1 cellular context compared by ENCODE assay signal in the genomic region with DNA sequence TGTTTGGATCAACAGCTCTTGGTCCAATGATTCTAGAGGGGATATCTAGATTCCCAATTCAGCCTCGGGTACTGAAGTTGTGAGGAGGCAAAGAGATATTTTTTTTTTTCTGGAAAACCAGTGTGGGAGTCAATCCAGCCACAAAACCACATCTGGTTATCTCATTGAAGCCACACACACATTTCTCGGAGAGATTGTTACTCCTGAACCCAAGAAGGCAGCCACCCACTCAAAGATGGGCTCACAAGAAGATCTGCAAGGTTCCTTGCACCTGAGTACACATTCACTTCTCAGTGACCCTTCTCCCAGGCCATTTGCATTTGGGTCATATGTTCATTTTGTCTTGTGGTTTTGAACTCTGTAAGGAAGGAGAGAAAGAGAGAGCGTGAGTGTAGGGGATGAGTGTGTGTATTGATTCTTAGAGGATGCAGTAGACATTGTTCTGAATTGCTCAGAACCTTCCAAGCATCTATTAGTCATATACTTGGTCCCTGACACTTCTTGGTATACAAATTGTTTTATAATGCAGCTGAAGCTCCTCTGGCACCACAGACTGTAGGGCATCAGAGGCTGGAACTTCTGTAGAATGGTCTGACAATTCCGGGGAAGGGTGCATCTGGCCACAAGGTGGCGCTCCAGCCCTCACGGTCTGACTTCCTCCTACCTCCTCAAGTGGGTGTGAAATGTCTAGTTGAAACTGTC.
A peak's percentile ranks its signal among the peaks of the same experiment; 100 is the strongest.
TF ChIP-seq lines count a peak whose summit lies in the region.

No MANE protein-coding gene starts in this region.

TF ChIP-seq in K562, 482 proteins besides CTCF, POLR2A, EP300 and RAD21 (continued from another document and continues in another):
- TF ChIP-seq RNF219 (CRISPR knock-in tag; IDR thresholded peaks at IDR 0.05) (no peak), MYBL2 (IDR thresholded peaks at IDR 0.05; ENCODE audit: low read depth) (no peak), MYBL2 (CRISPR knock-in tag; IDR thresholded peaks at IDR 0.05; ENCODE audit: borderline replicate concordance) (no peak), FOXA1 (IDR thresholded peaks at IDR 0.05; ENCODE audit: borderline replicate concordance) (no peak), CAMTA2 (CRISPR knock-in tag; conservative IDR thresholded peaks at IDR 0.05) (no peak), POU5F1 (IDR thresholded peaks at IDR 0.05; ENCODE audit: borderline replicate concordance, low read depth, low read length, partially characterized antibody) (no peak), ZNF639 (CRISPR knock-in tag; conservative IDR thresholded peaks at IDR 0.05 in 1 of 2, IDR thresholded peaks at IDR 0.05 in 1 of 2) (no peak), PHB (CRISPR knock-in tag; IDR thresholded peaks at IDR 0.05) (no peak), SETDB1 (IDR thresholded peaks at IDR 0.05; ENCODE audit: low read length) (no peak), ZNF609 (CRISPR knock-in tag; IDR thresholded peaks at IDR 0.05; ENCODE audit: borderline replicate concordance) (no peak), BRD4 (IDR thresholded peaks at IDR 0.05) (no peak), NR4A1 (CRISPR knock-in tag; IDR thresholded peaks at IDR 0.05) (no peak), NR4A1 (tag; IDR thresholded peaks at IDR 0.05) (no peak), ZNF318 (IDR thresholded peaks at IDR 0.05; ENCODE audit: borderline replicate concordance in 1 of 2, low read depth in 1 of 2) (0 out of 4 replicates have a peak, but pooled peaks of 1 of the 2 experiments have one; percentile 60), XRCC4 (IDR thresholded peaks at IDR 0.05; ENCODE audit: extremely low read depth, insufficient read depth, insufficient read length) (no peak), BCL6 (CRISPR knock-in tag; IDR thresholded peaks at IDR 0.05) (no peak), ZNF449 (CRISPR knock-in tag; IDR thresholded peaks at IDR 0.05) (no peak), NCOA1 (IDR thresholded peaks at IDR 0.05; ENCODE audit: low read depth) (peak; percentile 74), BMI1 (IDR thresholded peaks at IDR 0.05; ENCODE audit: low read length) (no peak), E4F1 (CRISPR knock-in tag; IDR thresholded peaks at IDR 0.05; ENCODE audit: borderline replicate concordance) (no peak), NR2F6 (CRISPR knock-in tag; IDR thresholded peaks at IDR 0.05) (no peak), ZNF707 (CRISPR knock-in tag; conservative IDR thresholded peaks at IDR 0.05) (no peak)
- TF ChIP-seq, protein P1, sequence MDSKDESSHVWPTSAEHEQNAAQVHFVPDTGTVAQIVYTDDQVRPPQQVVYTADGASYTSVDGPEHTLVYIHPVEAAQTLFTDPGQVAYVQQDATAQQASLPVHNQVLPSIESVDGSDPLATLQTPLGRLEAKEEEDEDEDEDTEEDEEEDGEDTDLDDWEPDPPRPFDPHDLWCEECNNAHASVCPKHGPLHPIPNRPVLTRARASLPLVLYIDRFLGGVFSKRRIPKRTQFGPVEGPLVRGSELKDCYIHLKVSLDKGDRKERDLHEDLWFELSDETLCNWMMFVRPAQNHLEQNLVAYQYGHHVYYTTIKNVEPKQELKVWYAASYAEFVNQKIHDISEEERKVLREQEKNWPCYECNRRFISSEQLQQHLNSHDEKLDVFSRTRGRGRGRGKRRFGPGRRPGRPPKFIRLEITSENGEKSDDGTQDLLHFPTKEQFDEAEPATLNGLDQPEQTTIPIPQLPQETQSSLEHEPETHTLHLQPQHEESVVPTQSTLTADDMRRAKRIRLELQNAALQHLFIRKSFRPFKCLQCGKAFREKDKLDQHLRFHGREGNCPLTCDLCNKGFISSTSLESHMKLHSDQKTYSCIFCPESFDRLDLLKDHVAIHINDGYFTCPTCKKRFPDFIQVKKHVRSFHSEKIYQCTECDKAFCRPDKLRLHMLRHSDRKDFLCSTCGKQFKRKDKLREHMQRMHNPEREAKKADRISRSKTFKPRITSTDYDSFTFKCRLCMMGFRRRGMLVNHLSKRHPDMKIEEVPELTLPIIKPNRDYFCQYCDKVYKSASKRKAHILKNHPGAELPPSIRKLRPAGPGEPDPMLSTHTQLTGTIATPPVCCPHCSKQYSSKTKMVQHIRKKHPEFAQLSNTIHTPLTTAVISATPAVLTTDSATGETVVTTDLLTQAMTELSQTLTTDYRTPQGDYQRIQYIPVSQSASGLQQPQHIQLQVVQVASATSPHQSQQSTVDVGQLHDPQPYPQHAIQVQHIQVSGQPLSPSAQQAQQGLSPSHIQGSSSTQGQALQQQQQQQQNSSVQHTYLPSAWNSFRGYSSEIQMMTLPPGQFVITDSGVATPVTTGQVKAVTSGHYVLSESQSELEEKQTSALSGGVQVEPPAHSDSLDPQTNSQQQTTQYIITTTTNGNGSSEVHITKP (IDR thresholded peaks at IDR 0.05; ENCODE audit: partially characterized antibody) = no peak
